In the genomic region with DNA sequence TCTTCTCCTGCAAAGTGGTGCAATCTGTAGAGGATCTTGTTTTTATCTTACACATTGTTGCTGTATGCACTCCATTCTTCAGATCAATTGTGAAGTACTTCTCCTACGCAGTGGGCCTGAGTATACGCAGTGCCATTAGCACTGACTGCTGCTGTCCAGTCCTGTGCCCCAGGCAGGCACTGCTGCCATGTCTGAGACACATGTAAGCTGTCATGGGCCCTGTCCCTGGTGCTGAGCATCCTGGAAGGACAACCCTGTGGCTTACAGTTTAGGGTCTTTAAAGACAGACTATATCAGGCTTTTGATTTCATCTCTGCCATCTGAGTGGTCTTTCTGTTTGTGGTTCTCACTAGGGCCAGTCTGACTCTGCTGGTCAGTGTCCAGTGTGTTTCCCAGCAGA, we compare ENCODE assay signal across 23 cellular contexts. TPM values are rescaled to one million over a fixed set of nuclear protein-coding genes. Genes with fewer than 3 reads are reported as not detected.
A peak's percentile ranks its signal among the peaks of the same experiment; 100 is the strongest.
DNase-seq lines count a peak whose midpoint lies in the region; ATAC-seq and TF ChIP-seq lines count a peak whose summit lies in the region.
"Had no signal": no experiment of that assay in that cellular context is flagged by ENCODE, and none has a peak within 500 bp of the region (broad histone marks: within the 10 kb centered on the region; RNA-seq: fewer than 3 reads in every experiment).

No MANE protein-coding gene starts in this region.

- WGBS in mammary epithelial cell (ENCODE audit: low coverage, missing lambda C conversion rate) = 28% methylated on average over 2 of the region's 2 CpGs

- no TSS peak for BruUV-seq in mammary epithelial cell (replicated peaks; lab: Mats Ljungman, UMichigan)

- no peak overlapping the region for H3K4me3 Mint-ChIP-seq in activated naive CD8-positive, alpha-beta T cell treated with anti-CD3 and anti-CD28 coated beads, Interleukin-2, amount 50 U/mL, for 24 hours
- H3K4me3 Mint-ChIP-seq: activated T-cell treated with anti-CD3 and anti-CD28 coated beads, Interleukin-2, amount 50 U/mL, for 4 hours; natural killer cell treated with Interleukin-12 subunit alpha and Interleukin-12 subunit beta and Interleukin-15 and Interleukin-18, amount 100 ng/mL, for 72 hours; stimulated activated naive CD8-positive, alpha-beta T cell treated with anti-CD3 and anti-CD28 coated beads, Interleukin-15, Interleukin-2, amounts not matched to agents 100 ng/mL and 50 ng/mL, for 24 hours had no signal

- H3K27ac ChIP-seq in mammary epithelial cell (ENCODE audit: insufficient read depth, low read depth, low read length) = no peak overlapping the region
- H3K27ac ChIP-seq: BLaER1 treated with 17β-estradiol and CSF1 and Interleukin-3, amounts not matched to agents 10 nM and 100 nM; skin epidermis; WERI-Rb-1 had no signal

- H3K27me3 Mint-ChIP-seq in activated naive CD8-positive, alpha-beta T cell treated with anti-CD3 and anti-CD28 coated beads, Interleukin-2, amount 50 U/mL, for 24 hours = peaks cover 24% of the 10 kb centered on the region

- H3K9me3 ChIP-seq in mammary epithelial cell (replicated peaks; ENCODE audit: insufficient read depth, low read length) (peaks cover 5% of the 10 kb centered on the region), adipocyte (ENCODE audit: control insufficient read depth, low read length) (peaks cover 25% of the 10 kb centered on the region)

- H3K4me3 ChIP-seq in mammary epithelial cell (replicated peaks in 1 of 3; ENCODE audit: insufficient read depth in 1 of 3, low read depth in 2 of 3, low read length in 3 of 3) (no peak overlapping the region), adipocyte (ENCODE audit: low read length) (no peak overlapping the region)
- H3K4me3 ChIP-seq: BLaER1 treated with 17β-estradiol and CSF1 and Interleukin-3, amounts not matched to agents 10 nM and 100 nM; skin epidermis had no signal

- H2AFZ ChIP-seq in mammary epithelial cell (ENCODE audit: low read depth, low read length) = no peak overlapping the region

- intact Hi-C loops in mammary epithelial cell (cut with micrococcal nuclease) = no loop called here

- H3K4me1 Mint-ChIP-seq in activated naive CD8-positive, alpha-beta T cell treated with anti-CD3 and anti-CD28 coated beads, Interleukin-2, amount 50 U/mL, for 24 hours = no peaks in the 10 kb centered on the region

- H3K4me2 ChIP-seq in mammary epithelial cell (ENCODE audit: insufficient read depth, low read depth, low read length) = no peak overlapping the region
- H3K4me2 ChIP-seq: BLaER1 treated with 17β-estradiol and CSF1 and Interleukin-3, amounts not matched to agents 10 nM and 100 nM had no signal

- H3K36me3 ChIP-seq in mammary epithelial cell (ENCODE audit: insufficient read depth, low read length) (no peaks in the 10 kb centered on the region), adipocyte (ENCODE audit: control insufficient read depth, insufficient read depth, low read length, severe bottlenecking) (no peaks in the 10 kb centered on the region)
- H3K36me3 ChIP-seq: BLaER1 treated with 17β-estradiol and CSF1 and Interleukin-3, amounts not matched to agents 10 nM and 100 nM; WERI-Rb-1 had no signal

- no peak overlapping the region for H3K27ac Mint-ChIP-seq in activated naive CD8-positive, alpha-beta T cell treated with anti-CD3 and anti-CD28 coated beads, Interleukin-2, amount 50 U/mL, for 24 hours
- H3K27ac Mint-ChIP-seq: natural killer cell treated with Interleukin-12 subunit alpha and Interleukin-12 subunit beta and Interleukin-15 and Interleukin-18, amount 100 ng/mL, for 72 hours; stimulated activated naive CD8-positive, alpha-beta T cell treated with anti-CD3 and anti-CD28 coated beads, Interleukin-15, Interleukin-2, amounts not matched to agents 100 ng/mL and 50 ng/mL, for 24 hours had no signal

- no peaks in the 10 kb centered on the region for H3K79me2 ChIP-seq in mammary epithelial cell (ENCODE audit: insufficient read depth, low read length)

- DNase-seq in T47D (ENCODE audit: low read depth in 1 of 2, low spot score in 1 of 2) = peak; percentile 1 to 56
- no peak for DNase-seq in mammary epithelial cell
- peak; percentile 3 for DNase-seq in adipocyte (ENCODE audit: low read depth)
- peak; percentile 6 for DNase-seq in iris pigment epithelial cell (ENCODE audit: low read depth)
- DNase-seq in activated T-cell treated with anti-CD3 and anti-CD28 coated beads, Interleukin-2, amount 50 U/mL, for 48 hours = no peak
- no peak for DNase-seq in activated naive CD8-positive, alpha-beta T cell treated with anti-CD3 and anti-CD28 coated beads, Interleukin-2, amount 50 U/mL, for 24 hours
- DNase-seq in AG08395 (ENCODE audit: low spot score) = no peak
- DNase-seq: 8988T; activated naive CD4-positive, alpha-beta T cell treated with anti-CD3 and anti-CD28 coated beads, Interleukin-2, amount 50 U/mL, for 16 hours; activated T-cell treated with anti-CD3 and anti-CD28 coated beads, Interleukin-2, amount 50 U/mL, for 4 hours; head of caudate nucleus; NCI-H510A; posterior cingulate gyrus; Right ventricle myocardium superior; trophoblast cell; WERI-Rb-1 had no signal

- TF ChIP-seq CTCF in mammary epithelial cell (conservative IDR thresholded peaks at IDR 0.05 in 1 of 2, IDR thresholded peaks at IDR 0.05 in 1 of 2; ENCODE audit: extremely low read depth in 1 of 2, insufficient read depth in 1 of 2, low read depth in 1 of 2, low read length in 2 of 2) = no peak

- CTCF ChIA-PET in mammary epithelial cell (lab: Charles Lee; ENCODE audit: low non-redundant PET) = no interaction called here

- H4K20me1 ChIP-seq in mammary epithelial cell (ENCODE audit: insufficient read depth, low read length) = no peaks in the 10 kb centered on the region
- H4K20me1 ChIP-seq: BLaER1 treated with 17β-estradiol and CSF1 and Interleukin-3, amounts not matched to agents 10 nM and 100 nM had no signal

- in situ Hi-C loops in T47D (cut with HindIII; ENCODE audit: low pct_unique_long_range_greater_than_20kb, low sequenced_read_pairs) = no loop called here
- in situ Hi-C loops in mammary epithelial cell (cut with MboI; ENCODE audit: low sequenced_read_pairs in 2 of 2) = no loop called here

- H3K9ac ChIP-seq in mammary epithelial cell (ENCODE audit: insufficient read depth, low read length) = no peak overlapping the region
- no peak overlapping the region for H3K9ac ChIP-seq in adipocyte (ENCODE audit: low read length)
- H3K9ac ChIP-seq: BLaER1 treated with 17β-estradiol and CSF1 and Interleukin-3, amounts not matched to agents 10 nM and 100 nM had no signal

- dilution Hi-C loops in mammary epithelial cell (cut with HindIII; ENCODE audit: low sequenced_read_pairs) = no loop called here

- peaks cover 25% of the 10 kb centered on the region for H3K9me3 Mint-ChIP-seq in activated naive CD8-positive, alpha-beta T cell treated with anti-CD3 and anti-CD28 coated beads, Interleukin-2, amount 50 U/mL, for 24 hours

- H3K4me1 ChIP-seq in mammary epithelial cell (ENCODE audit: insufficient read depth, low read length) (no peaks in the 10 kb centered on the region), adipocyte (ENCODE audit: control insufficient read depth, insufficient read depth, low read length) (peaks cover 7% of the 10 kb centered on the region)
- H3K4me1 ChIP-seq: BLaER1 treated with 17β-estradiol and CSF1 and Interleukin-3, amounts not matched to agents 10 nM and 100 nM had no signal

- no peaks in the 10 kb centered on the region for H3K36me3 Mint-ChIP-seq in activated naive CD8-positive, alpha-beta T cell treated with anti-CD3 and anti-CD28 coated beads, Interleukin-2, amount 50 U/mL, for 24 hours (ENCODE audit: low read depth)

- ATAC-seq in activated naive CD8-positive, alpha-beta T cell treated with anti-CD3 and anti-CD28 coated beads, Interleukin-2, amount 50 U/mL, for 24 hours = no peak
- no peak for ATAC-seq in HG03571 (IDR thresholded peaks at IDR 0.05; ENCODE audit: unreplicated experiment)
- ATAC-seq: activated T-cell treated with anti-CD3 and anti-CD28 coated beads, Interleukin-2, amount 50 U/mL, for 4 hours; natural killer cell treated with Interleukin-12 subunit alpha and Interleukin-12 subunit beta and Interleukin-15 and Interleukin-18, amount 100 ng/mL, for 72 hours had no signal

- H3K27me3 ChIP-seq in mammary epithelial cell (ENCODE audit: insufficient read depth, low read length) (peaks cover 3% of the 10 kb centered on the region), adipocyte (replicated peaks; ENCODE audit: control insufficient read depth, insufficient read depth, low read length) (peaks cover 13% of the 10 kb centered on the region)
- H3K27me3 ChIP-seq: BLaER1 treated with 17β-estradiol and CSF1 and Interleukin-3, amounts not matched to agents 10 nM and 100 nM had no signal

RNA-seq across cellular contexts. Expression of a gene that starts 44.8 kb away (rescaled TPM):
- not detected for total RNA-seq in mammary epithelial cell
- polyA plus RNA-seq in mammary epithelial cell = not detected
- not detected for polyA minus RNA-seq in mammary epithelial cell
- total RNA-seq: activated T-cell treated with anti-CD3 and anti-CD28 coated beads, Interleukin-2, amount 50 U/mL, for 4 hours; natural killer cell treated with Interleukin-12 subunit alpha and Interleukin-12 subunit beta and Interleukin-15 and Interleukin-18, amount 100 ng/mL, for 72 hours; T-helper 1 cell treated with Interleukin-12 subunit alpha and Interleukin-12 subunit beta and Interleukin-4 antibody, amounts not matched to agents 30 ng/mL and 1 ng/mL, for 36 hours had no signal
- polyA plus RNA-seq: keratinocyte had no signal

Comparison
In these comparisons a context has a peak if more than half of its experiments do, and no peak if none do; other contexts are left out.
1. DNase-seq: peak in T47D (2 of 2), adipocyte (single experiment) and iris pigment epithelial cell (single experiment); none in mammary epithelial cell (single experiment), activated T-cell treated with anti-CD3 and anti-CD28 coated beads, Interleukin-2, amount 50 U/mL, for 48 hours (0 of 2), activated naive CD8-positive, alpha-beta T cell treated with anti-CD3 and anti-CD28 coated beads, Interleukin-2, amount 50 U/mL, for 24 hours (single experiment) and AG08395 (single experiment).